1 cellular context compared by ENCODE assay signal in genomic region chr20:31731321-31731717, GRCh38.
TF ChIP-seq lines count a peak whose summit lies in the region.

No MANE protein-coding gene starts in this region.

TF ChIP-seq in GM23338, 12 proteins besides CTCF, POLR2A, EP300 and RAD21 (continued from another document):
- TF ChIP-seq ZNF462 (CRISPR knock-in tag; IDR thresholded peaks at IDR 0.05) (no peak), ZNF331 (CRISPR knock-in tag; IDR thresholded peaks at IDR 0.05; ENCODE audit: low read depth) (no peak), ZNF114 (CRISPR knock-in tag; IDR thresholded peaks at IDR 0.05) (no peak), CREB1 (CRISPR knock-in tag; IDR thresholded peaks at IDR 0.05; ENCODE audit: low read depth) (no peak), POLR2AphosphoS5 (IDR thresholded peaks at IDR 0.05; ENCODE audit: low read depth) (no peak), EZH2phosphoT487 (IDR thresholded peaks at IDR 0.05; ENCODE audit: unreplicated experiment) (no peak)
- TF ChIP-seq, protein P1, sequence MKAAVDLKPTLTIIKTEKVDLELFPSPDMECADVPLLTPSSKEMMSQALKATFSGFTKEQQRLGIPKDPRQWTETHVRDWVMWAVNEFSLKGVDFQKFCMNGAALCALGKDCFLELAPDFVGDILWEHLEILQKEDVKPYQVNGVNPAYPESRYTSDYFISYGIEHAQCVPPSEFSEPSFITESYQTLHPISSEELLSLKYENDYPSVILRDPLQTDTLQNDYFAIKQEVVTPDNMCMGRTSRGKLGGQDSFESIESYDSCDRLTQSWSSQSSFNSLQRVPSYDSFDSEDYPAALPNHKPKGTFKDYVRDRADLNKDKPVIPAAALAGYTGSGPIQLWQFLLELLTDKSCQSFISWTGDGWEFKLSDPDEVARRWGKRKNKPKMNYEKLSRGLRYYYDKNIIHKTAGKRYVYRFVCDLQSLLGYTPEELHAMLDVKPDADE (IDR thresholded peaks at IDR 0.05) = no peak
TF ChIP-seq in GM23338: peak in this region for 0.
